Comparison of ENCODE assay signal across 9 cellular contexts in genomic region chr11:20931029-20931428, GRCh38.
"Had no signal": no experiment of that assay in that cellular context is flagged by ENCODE, and none has a peak within 500 bp of the region (broad histone marks: within the 10 kb centered on the region; RNA-seq: fewer than 3 reads in every experiment).

No MANE protein-coding gene starts in this region.

- H3K9me3 ChIP-seq: HAP-1 had no signal

- ATAC-seq: GM23338, HCT116 had no signal

- DNase-seq: GM23248, GOT3, H7, H9, HCEC 1CT, HFFc6 had no signal

- H3K27ac ChIP-seq: GM23248 had no signal

- H3K4me1 ChIP-seq: HAP-1 had no signal

- H3K36me3 ChIP-seq: HAP-1 had no signal

- H3K4me3 ChIP-seq: GM23248, GM23338, HAP-1 had no signal
